ENCODE assay signal across 4 cellular contexts in the genomic region with DNA sequence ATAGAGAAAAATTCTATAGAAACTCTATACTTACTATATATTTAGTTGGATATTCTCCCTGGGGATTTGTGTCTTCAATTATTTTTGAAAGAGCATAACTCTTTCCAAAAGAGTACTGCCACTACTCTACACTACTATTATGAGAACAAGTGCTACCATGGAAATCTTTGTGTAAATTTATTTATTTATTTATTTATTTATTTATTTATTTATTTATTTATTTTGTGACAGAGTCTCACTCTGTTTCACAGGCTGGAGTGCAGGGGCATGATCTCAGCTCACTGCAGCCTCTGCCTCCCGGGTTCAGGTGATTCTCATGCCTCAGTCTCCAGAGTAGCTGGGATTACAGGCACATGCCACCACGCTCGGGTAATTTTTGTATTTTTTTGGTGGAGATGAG. TPM values are rescaled to one million over a fixed set of nuclear protein-coding genes. Genes with fewer than 3 reads are reported as not detected.
DNase-seq lines count a peak whose midpoint lies in the region; ATAC-seq, FAIRE-seq and TF ChIP-seq lines count a peak whose summit lies in the region.
"Not testable (repeated sequence)": the region's sequence is repeated elsewhere in the genome, so short reads cannot be mapped to it uniquely, and the experiment has no call there.

No MANE protein-coding gene starts in this region.

- CTCF ChIA-PET in A549 (lab: Yijun Ruan, JAX): not testable (repeated sequence)
- CTCF ChIA-PET in HEK293 (lab: Yijun Ruan, JAX): interaction anchor here (0.7 to 0.9 kb wide), 2 partner anchors 12 to 15 kb away, joined by 4 to 5 read pairs; no protein-coding TSS in a partner anchor

- TF ChIP-seq POLR2A in A549 (IDR thresholded peaks at IDR 0.05; ENCODE audit: low read length): not testable (repeated sequence)

- FAIRE-seq in A549 (lab: Jason Lieb, UNC): not testable (repeated sequence)
- peak; percentile 14 for FAIRE-seq in colon (lab: Jason Lieb, UNC)
- peak; percentile 52 for FAIRE-seq in kidney (lab: Jason Lieb, UNC)

- H3K4me3 ChIP-seq in A549; HEK293 (ENCODE audit: low read depth, low read length); kidney (ENCODE audit: low read length in 2 of 2): not testable (repeated sequence)

- H3K9ac ChIP-seq in kidney (ENCODE audit: low read length in 2 of 2): not testable (repeated sequence)

- H3K9me3 ChIP-seq in A549; HEK293 (ENCODE audit: control insufficient read depth, insufficient read depth, low read depth, low read length); kidney (ENCODE audit: control insufficient read depth in 1 of 2, low read length in 2 of 2): not testable (repeated sequence)

- not testable (repeated sequence) for TF ChIP-seq EP300 in A549 (IDR thresholded peaks at IDR 0.05)

- 32% methylated on average over 3 of the region's 3 CpGs for WGBS in A549 (ENCODE audit: missing lambda C conversion rate)

- not testable (repeated sequence) for DNase-seq in A549 (ENCODE audit: low read depth in 1 of 2, low spot score in 1 of 2); kidney

- POLR2A ChIA-PET in A549 (lab: Yijun Ruan, JAX); HEK293 (lab: Yijun Ruan, JAX): not testable (repeated sequence)

- TF ChIP-seq CTCF in A549 (IDR thresholded peaks at IDR 0.05); HEK293 (tag by site-specific recombination; IDR thresholded peaks at IDR 0.05); kidney (IDR thresholded peaks at IDR 0.05; ENCODE audit: borderline replicate concordance, extremely low read depth, insufficient read depth): not testable (repeated sequence)

- ATAC-seq in A549: not testable (repeated sequence)

- H3K4me1 ChIP-seq in A549; HEK293 (ENCODE audit: control insufficient read depth, insufficient read depth, low read length); kidney (ENCODE audit: control insufficient read depth in 1 of 2, insufficient read depth in 1 of 2, low read depth in 1 of 2, low read length in 2 of 2): not testable (repeated sequence)

- H3K27ac ChIP-seq in A549; HEK293 (ENCODE audit: extremely low read depth, low read depth, low read length); kidney (ENCODE audit: low read depth in 2 of 2, low read length in 2 of 2): not testable (repeated sequence)

- intact Hi-C loops in kidney (cut with DNase I): not testable (repeated sequence)

- not testable (repeated sequence) for TF ChIP-seq RAD21 in A549 (conservative IDR thresholded peaks at IDR 0.05 in 1 of 2, IDR thresholded peaks at IDR 0.05 in 1 of 2)

- H3K4me2 ChIP-seq in A549: not testable (repeated sequence)

- not testable (repeated sequence) for H3K36me3 ChIP-seq in HEK293 (ENCODE audit: control insufficient read depth in 2 of 2, insufficient read depth in 1 of 2, low read length in 2 of 2); kidney (ENCODE audit: control insufficient read depth in 1 of 2, insufficient read depth in 2 of 2, low read length in 2 of 2)

TF ChIP-seq in A549, 52 proteins besides CTCF, POLR2A, EP300 and RAD21:
- peak; percentile 71 for TF ChIP-seq ZC3H11A (IDR thresholded peaks at IDR 0.05)

TF ChIP-seq in HEK293, 187 proteins besides CTCF, POLR2A, EP300 and RAD21 (continues in another document):
- TF ChIP-seq ZNF555 (tag by site-specific recombination; conservative IDR thresholded peaks at IDR 0.05) (peak; percentile 87), ZNF202 (tag by site-specific recombination; IDR thresholded peaks at IDR 0.05; ENCODE audit: borderline replicate concordance) (peak; percentile 68; the same call in 1 of the 2 replicates), ZNF426 (tag by site-specific recombination; IDR thresholded peaks at IDR 0.05) (peak; percentile 88), ZNF510 (tag by site-specific recombination; IDR thresholded peaks at IDR 0.05; ENCODE audit: insufficient replicate concordance) (peak; percentile 47), ZNF394 (tag by site-specific recombination; IDR thresholded peaks at IDR 0.05; ENCODE audit: borderline replicate concordance) (peak; percentile 82; the same call in 1 of the 2 replicates), ZNF140 (tag by site-specific recombination; IDR thresholded peaks at IDR 0.05) (peak; percentile 74; the same call in 1 of the 2 replicates), ZXDB (tag by site-specific recombination; IDR thresholded peaks at IDR 0.05) (peak; percentile 62), ZNF654 (tag by site-specific recombination; IDR thresholded peaks at IDR 0.05; ENCODE audit: low read depth) (peak; percentile 44; the same call in 1 of the 2 replicates), REST (tag by site-specific recombination; IDR thresholded peaks at IDR 0.05) (0 out of 2 replicates have a peak, but pooled peaks have one; percentile 25), ZBTB1 (tag by site-specific recombination; IDR thresholded peaks at IDR 0.05) (0 out of 2 replicates have a peak, but pooled peaks have one; percentile 36), ZNF623 (tag by site-specific recombination; IDR thresholded peaks at IDR 0.05) (peak; percentile 61), ZNF629 (tag by site-specific recombination; IDR thresholded peaks at IDR 0.05) (0 out of 2 replicates have a peak, but pooled peaks have one; percentile 18), ZNF433 (tag by site-specific recombination; IDR thresholded peaks at IDR 0.05; ENCODE audit: low read depth) (peak; percentile 58; the same call in 1 of the 2 replicates), ZBTB8A (tag by site-specific recombination; IDR thresholded peaks at IDR 0.05) (peak; percentile 64)
- TF ChIP-seq, protein P1, sequence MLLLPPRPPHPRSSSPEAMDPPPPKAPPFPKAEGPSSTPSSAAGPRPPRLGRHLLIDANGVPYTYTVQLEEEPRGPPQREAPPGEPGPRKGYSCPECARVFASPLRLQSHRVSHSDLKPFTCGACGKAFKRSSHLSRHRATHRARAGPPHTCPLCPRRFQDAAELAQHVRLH (tag by site-specific recombination; IDR thresholded peaks at IDR 0.05): peak; percentile 19; the same call in 1 of the 2 replicates
- TF ChIP-seq, protein P2, sequence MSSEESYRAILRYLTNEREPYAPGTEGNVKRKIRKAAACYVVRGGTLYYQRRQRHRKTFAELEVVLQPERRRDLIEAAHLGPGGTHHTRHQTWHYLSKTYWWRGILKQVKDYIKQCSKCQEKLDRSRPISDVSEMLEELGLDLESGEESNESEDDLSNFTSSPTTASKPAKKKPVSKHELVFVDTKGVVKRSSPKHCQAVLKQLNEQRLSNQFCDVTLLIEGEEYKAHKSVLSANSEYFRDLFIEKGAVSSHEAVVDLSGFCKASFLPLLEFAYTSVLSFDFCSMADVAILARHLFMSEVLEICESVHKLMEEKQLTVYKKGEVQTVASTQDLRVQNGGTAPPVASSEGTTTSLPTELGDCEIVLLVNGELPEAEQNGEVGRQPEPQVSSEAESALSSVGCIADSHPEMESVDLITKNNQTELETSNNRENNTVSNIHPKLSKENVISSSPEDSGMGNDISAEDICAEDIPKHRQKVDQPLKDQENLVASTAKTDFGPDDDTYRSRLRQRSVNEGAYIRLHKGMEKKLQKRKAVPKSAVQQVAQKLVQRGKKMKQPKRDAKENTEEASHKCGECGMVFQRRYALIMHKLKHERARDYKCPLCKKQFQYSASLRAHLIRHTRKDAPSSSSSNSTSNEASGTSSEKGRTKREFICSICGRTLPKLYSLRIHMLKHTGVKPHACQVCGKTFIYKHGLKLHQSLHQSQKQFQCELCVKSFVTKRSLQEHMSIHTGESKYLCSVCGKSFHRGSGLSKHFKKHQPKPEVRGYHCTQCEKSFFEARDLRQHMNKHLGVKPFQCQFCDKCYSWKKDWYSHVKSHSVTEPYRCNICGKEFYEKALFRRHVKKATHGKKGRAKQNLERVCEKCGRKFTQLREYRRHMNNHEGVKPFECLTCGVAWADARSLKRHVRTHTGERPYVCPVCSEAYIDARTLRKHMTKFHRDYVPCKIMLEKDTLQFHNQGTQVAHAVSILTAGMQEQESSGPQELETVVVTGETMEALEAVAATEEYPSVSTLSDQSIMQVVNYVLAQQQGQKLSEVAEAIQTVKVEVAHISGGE (tag by site-specific recombination; conservative IDR thresholded peaks at IDR 0.05; ENCODE audit: low read depth): peak; percentile 73

RNA-seq across cellular contexts. Expression of gene PGRMC1, which starts 31.0 kb away (rescaled TPM):
- polyA plus RNA-seq in A549 (2011; rRNA removed) (118 and 163 TPM in 2 replicates), A549 (2017; fragmentation: RNase III; extraction: RNeasy Plus Mini Kit Qiagen cat#74134 plus additional on column Dnase treatment) (140 to 159 TPM (median 151 TPM) in 3 replicates), kidney (ENCODE audit: insufficient read depth, low read depth, low replicate concordance) (181 TPM)
- 85.2 and 104 TPM in 2 replicates for polyA plus RNA-seq in A549 (2012; cell fraction: cytosol; rRNA removed)
- 77.7 and 92.7 TPM in 2 replicates for polyA plus RNA-seq in A549 (2012; cell fraction: nucleus; rRNA removed)
- 33.4 and 35.6 TPM in 2 replicates for polyA minus RNA-seq in A549 (2011; rRNA and poly(A)+ RNA removed)
- 118 TPM for total RNA-seq in kidney
